19 cellular contexts compared by ENCODE assay signal in genomic region chr22:50000587-50001387, GRCh38. TPM values are rescaled to one million over a fixed set of nuclear protein-coding genes. Genes with fewer than 3 reads are reported as not detected.
A peak's percentile ranks its signal among the peaks of the same experiment; 100 is the strongest.
DNase-seq lines count a peak whose midpoint lies in the region; ATAC-seq and TF ChIP-seq lines count a peak whose summit lies in the region.
"Had no signal": no experiment of that assay in that cellular context is flagged by ENCODE, and none has a peak within 500 bp of the region (broad histone marks: within the 10 kb centered on the region; RNA-seq: fewer than 3 reads in every experiment).

No MANE protein-coding gene starts in this region.

- no peak overlapping the region for H2AFZ ChIP-seq in neural progenitor cell (replicated peaks)
- H2AFZ ChIP-seq: PC-9 had no signal

- no peak for DNase-seq in stimulated activated naive CD8-positive, alpha-beta T cell treated with anti-CD3 and anti-CD28 coated beads, Interleukin-15, amount 100 ng/mL, for 72 hours
- no peak for DNase-seq in stimulated activated naive CD8-positive, alpha-beta T cell treated with anti-CD3 and anti-CD28 coated beads, Interleukin-15, Interleukin-2, amounts not matched to agents 100 U/mL and 50 U/mL, for 24 hours
- peak; percentile 48 for DNase-seq in ecto neural progenitor cell (ENCODE audit: low spot score)
- no peak for DNase-seq in neural progenitor cell (ENCODE audit: low spot score)
- no peak for DNase-seq in HT-29 (ENCODE audit: low spot score)
- DNase-seq in NCI-H774 (lab: John Stamatoyannopoulos, UW), result no peak
- no peak for DNase-seq in activated gamma-delta T cell (lab: John Stamatoyannopoulos, UW)
- DNase-seq in RPMI8226, result no peak
- DNase-seq: CD8-positive, alpha-beta memory T cell; EL; HCEC 1CT; MV-4-11; NCI-H1436 treated with DMSO at 0.1 percent for 48 hours; NCI-H2081 treated with DMSO at 0.1 percent for 48 hours; NCI-H526 treated with DMSO at 0.1 percent for 48 hours; PC-9 had no signal

- TF ChIP-seq CTCF in neural progenitor cell (IDR thresholded peaks at IDR 0.05), result no peak

- no peak overlapping the region for H3K27ac Mint-ChIP-seq in stimulated activated naive CD8-positive, alpha-beta T cell treated with anti-CD3 and anti-CD28 coated beads, Interleukin-15, amount 100 ng/mL, for 72 hours
- H3K27ac Mint-ChIP-seq in neural progenitor cell, result no peak overlapping the region
- H3K27ac Mint-ChIP-seq: CD8-positive, alpha-beta memory T cell had no signal

- peaks cover 23% of the 10 kb centered on the region for H3F3A ChIP-seq in neural progenitor cell (ENCODE audit: low read depth)

- no peak overlapping the region for H3K27ac ChIP-seq in neural progenitor cell
- H3K27ac ChIP-seq: BLaER1, PC-9, SK-N-MC had no signal

- no peaks in the 10 kb centered on the region for H3K79me2 ChIP-seq in neural progenitor cell (ENCODE audit: low read depth)

- no peaks in the 10 kb centered on the region for H3K36me3 Mint-ChIP-seq in neural progenitor cell
- H3K36me3 Mint-ChIP-seq: CD8-positive, alpha-beta memory T cell had no signal

- H3K36me3 ChIP-seq in neural progenitor cell, result no peaks in the 10 kb centered on the region
- H3K36me3 ChIP-seq: BLaER1 had no signal

- no peak overlapping the region for H3K4me3 ChIP-seq in neural progenitor cell
- H3K4me3 ChIP-seq: BLaER1, PC-9, SK-N-MC had no signal

- no peaks in the 10 kb centered on the region for H3K9me3 Mint-ChIP-seq in stimulated activated naive CD8-positive, alpha-beta T cell treated with anti-CD3 and anti-CD28 coated beads, Interleukin-15, amount 100 ng/mL, for 72 hours
- no peaks in the 10 kb centered on the region for H3K9me3 Mint-ChIP-seq in neural progenitor cell
- H3K9me3 Mint-ChIP-seq: CD8-positive, alpha-beta memory T cell had no signal

- H3K4me1 ChIP-seq in neural progenitor cell, result peaks cover 9% of the 10 kb centered on the region
- H3K4me1 ChIP-seq: BLaER1 had no signal

- no peak overlapping the region for H3K9ac ChIP-seq in neural progenitor cell
- H3K9ac ChIP-seq: BLaER1 had no signal

- H4K20me1 ChIP-seq in neural progenitor cell (ENCODE audit: low read depth), result no peaks in the 10 kb centered on the region
- H4K20me1 ChIP-seq: BLaER1 had no signal

- H3K4me3 Mint-ChIP-seq in stimulated activated naive CD8-positive, alpha-beta T cell treated with anti-CD3 and anti-CD28 coated beads, Interleukin-15, amount 100 ng/mL, for 72 hours, result no peak overlapping the region
- H3K4me3 Mint-ChIP-seq in neural progenitor cell, result peak overlapping the region; percentile 64
- H3K4me3 Mint-ChIP-seq: CD8-positive, alpha-beta memory T cell had no signal

- peaks cover 28% of the 10 kb centered on the region for H3K27me3 ChIP-seq in neural progenitor cell
- H3K27me3 ChIP-seq: BLaER1 had no signal

- peaks cover 26% of the 10 kb centered on the region for H3K27me3 Mint-ChIP-seq in stimulated activated naive CD8-positive, alpha-beta T cell treated with anti-CD3 and anti-CD28 coated beads, Interleukin-15, amount 100 ng/mL, for 72 hours
- H3K27me3 Mint-ChIP-seq in neural progenitor cell (ENCODE audit: insufficient read depth, low read depth), result peaks cover 27% of the 10 kb centered on the region

- peak; percentile 15 for ATAC-seq in stimulated activated naive CD8-positive, alpha-beta T cell treated with anti-CD3 and anti-CD28 coated beads, Interleukin-15, amount 100 ng/mL, for 72 hours
- no peak for ATAC-seq in stimulated activated naive CD8-positive, alpha-beta T cell treated with anti-CD3 and anti-CD28 coated beads, Interleukin-15, Interleukin-2, amounts not matched to agents 100 U/mL and 50 U/mL, for 24 hours
- ATAC-seq: Right ventricle myocardium inferior had no signal

- peaks cover 22% of the 10 kb centered on the region for H3K4me1 Mint-ChIP-seq in stimulated activated naive CD8-positive, alpha-beta T cell treated with anti-CD3 and anti-CD28 coated beads, Interleukin-15, amount 100 ng/mL, for 72 hours
- H3K4me1 Mint-ChIP-seq in neural progenitor cell, result peaks cover 29% of the 10 kb centered on the region

- no peaks in the 10 kb centered on the region for H3K9me3 ChIP-seq in neural progenitor cell (ENCODE audit: low read depth)
- H3K9me3 ChIP-seq: BLaER1 had no signal

- no peak overlapping the region for H3K4me2 ChIP-seq in neural progenitor cell
- H3K4me2 ChIP-seq: BLaER1, PC-9 had no signal

RNA-seq across cellular contexts. Expression of gene IL17REL, which starts 11.8 kb away (rescaled TPM):
- 0.15 TPM in 1 of 2 replicates, not detected in the other for total RNA-seq in neural progenitor cell (ENCODE audit: low replicate concordance)
- 0.03 and 0.13 TPM in 2 replicates for total RNA-seq in HT-29 (2014; rRNA removed; shearing (Covaris generic))
- total RNA-seq: PC-9, Right ventricle myocardium inferior had no signal

RNA-seq across cellular contexts. Expression of gene PIM3, which starts 40.2 kb away (rescaled TPM):
- total RNA-seq in neural progenitor cell (ENCODE audit: low replicate concordance), result 15.1 and 37.2 TPM in 2 replicates
- 161 and 183 TPM in 2 replicates for total RNA-seq in HT-29 (2014; rRNA removed; shearing (Covaris generic))

RNA-seq across cellular contexts. Expression of gene TTLL8, which starts 57.3 kb away (rescaled TPM):
- not detected in 2 replicates for total RNA-seq in neural progenitor cell (ENCODE audit: low replicate concordance)
- not detected in 2 replicates for total RNA-seq in HT-29 (2014; rRNA removed; shearing (Covaris generic))
- total RNA-seq: CD8-positive, alpha-beta memory T cell; PC-9; Right ventricle myocardium inferior had no signal
